Comparison of ENCODE assay signal across 22 cellular contexts in the genomic region with DNA sequence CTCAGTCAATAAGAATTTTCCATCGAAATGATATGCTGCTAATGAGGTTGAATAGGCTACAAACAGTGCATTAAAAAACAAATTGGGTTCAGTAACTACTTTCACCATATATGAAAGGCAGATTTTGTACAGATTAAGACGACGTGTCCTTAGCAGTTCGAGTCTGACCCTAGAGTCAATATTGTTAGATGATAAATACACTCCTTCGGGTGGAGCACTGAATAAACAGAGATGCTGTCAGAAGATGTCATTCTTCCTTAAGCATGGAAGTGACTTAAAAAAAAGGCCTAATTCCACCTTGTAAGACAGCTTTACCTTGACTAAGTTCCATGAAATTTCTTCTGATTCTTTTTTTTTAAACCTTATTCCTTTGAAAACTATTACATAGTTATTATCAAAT. TPM values are rescaled to one million over a fixed set of nuclear protein-coding genes. Genes with fewer than 3 reads are reported as not detected.
DNase-seq lines count a peak whose midpoint lies in the region; ATAC-seq and TF ChIP-seq lines count a peak whose summit lies in the region.
"Had no signal": no experiment of that assay in that cellular context is flagged by ENCODE, and none has a peak within 500 bp of the region (broad histone marks: within the 10 kb centered on the region; RNA-seq: fewer than 3 reads in every experiment).

No MANE protein-coding gene starts in this region.

- H3F3A ChIP-seq in PC-3 (ENCODE audit: low read length, unreplicated experiment) = peaks cover 15% of the 10 kb centered on the region

- no peaks in the 10 kb centered on the region for H3K36me3 Mint-ChIP-seq in type B pancreatic cell
- H3K36me3 Mint-ChIP-seq: T-cell had no signal

- H3K4me1 Mint-ChIP-seq in type B pancreatic cell (ENCODE audit: unreplicated experiment) = peaks cover 7% of the 10 kb centered on the region
- H3K4me1 Mint-ChIP-seq: T-cell had no signal

- 59% methylated on average over 5 of the region's 5 CpGs for WGBS in hepatocyte (ENCODE audit: low lambda C conversion rate, missing lambda C conversion rate)

- H3K4me2 ChIP-seq in PC-3 (ENCODE audit: low read length) = peak overlapping the region; percentile 75
- no peak overlapping the region for H3K4me2 ChIP-seq in hepatocyte

- no peaks in the 10 kb centered on the region for H3K9me3 ChIP-seq in PC-3 (ENCODE audit: low read length)
- no peaks in the 10 kb centered on the region for H3K9me3 ChIP-seq in hepatocyte (ENCODE audit: low read depth)

- H3K9me3 Mint-ChIP-seq in type B pancreatic cell = no peaks in the 10 kb centered on the region
- H3K9me3 Mint-ChIP-seq: T-cell had no signal

- H3K4me3 Mint-ChIP-seq in type B pancreatic cell = no peak overlapping the region
- H3K4me3 Mint-ChIP-seq: T-cell had no signal

- H3K9me2 ChIP-seq in PC-3 (replicated peaks; ENCODE audit: low read length) (no peaks in the 10 kb centered on the region), hepatocyte (replicated peaks; ENCODE audit: insufficient read depth) (no peaks in the 10 kb centered on the region)

- intact Hi-C loops in PC-3 (cut with micrococcal nuclease) = loop anchor here (5.0 kb wide), 1 partner anchor 747 kb away; no protein-coding TSS in a partner anchor

- POLR2A ChIA-PET in PC-3 (lab: Charles Lee; ENCODE audit: unreplicated experiment) = no interaction called here

- H3K4me1 ChIP-seq in PC-3 (ENCODE audit: insufficient read depth, low read length) (peaks cover 66% of the 10 kb centered on the region), hepatocyte (ENCODE audit: insufficient read depth) (peaks cover 16% of the 10 kb centered on the region)

- H3K36me3 ChIP-seq in PC-3 (ENCODE audit: low read depth, low read length) (no peaks in the 10 kb centered on the region), hepatocyte (replicated peaks; ENCODE audit: insufficient read depth, low read depth) (no peaks in the 10 kb centered on the region)

- H3K27ac Mint-ChIP-seq in type B pancreatic cell = peak overlapping the region; percentile 62
- H3K27ac Mint-ChIP-seq: T-cell had no signal

- peak overlapping the region; percentile 27; the same call in 1 of the 2 replicates for H3K4me3 ChIP-seq in PC-3 (ENCODE audit: low read length)
- no peak overlapping the region for H3K4me3 ChIP-seq in hepatocyte
- H3K4me3 ChIP-seq: GM12878, GM23248 had no signal

- peak overlapping the region; percentile 77 for H3K9ac ChIP-seq in PC-3 (ENCODE audit: low read length)
- H3K9ac ChIP-seq: GM23248 had no signal

- H4K20me1 ChIP-seq in PC-3 (ENCODE audit: low read length) (no peaks in the 10 kb centered on the region), hepatocyte (ENCODE audit: insufficient read depth, poor library complexity, severe bottlenecking) (no peaks in the 10 kb centered on the region)

- H2AFZ ChIP-seq in PC-3 (ENCODE audit: low read length) (peak overlapping the region; percentile 15), hepatocyte (no peak overlapping the region)
- H2AFZ ChIP-seq: GM23248 had no signal

- H3K27me3 ChIP-seq in PC-3 (ENCODE audit: low read length) (no peaks in the 10 kb centered on the region), hepatocyte (no peaks in the 10 kb centered on the region)

- CTCF ChIA-PET in PC-3 (lab: Charles Lee) = interaction anchor here (1.2 kb wide), 1 partner anchor 36 kb away, joined by 3 read pairs; no protein-coding TSS in a partner anchor

- no TSS peak for BruUV-seq in PC-3 (replicated peaks; lab: Mats Ljungman, UMichigan)

- H3K79me2 ChIP-seq in PC-3 (ENCODE audit: low read length) (no peaks in the 10 kb centered on the region), hepatocyte (no peaks in the 10 kb centered on the region)

- peak; percentile 60 for ATAC-seq in PC-3
- ATAC-seq in HG02970 (IDR thresholded peaks at IDR 0.05; ENCODE audit: low FRiP score, unreplicated experiment) = no peak
- no peak for ATAC-seq in HG03280 (IDR thresholded peaks at IDR 0.05; ENCODE audit: unreplicated experiment)
- ATAC-seq: GM12878, SK-N-SH treated with all-trans-retinoic acid at 6 μM for 48 hours, T-cell had no signal

- TF ChIP-seq CTCF in PC-3 (conservative IDR thresholded peaks at IDR 0.05; ENCODE audit: low read depth, low read length) (no peak), hepatocyte (IDR thresholded peaks at IDR 0.05; ENCODE audit: poor library complexity) (no peak), type B pancreatic cell (conservative IDR thresholded peaks at IDR 0.05) (no peak)

- peak; percentile 16 for DNase-seq in DMS53 treated with DMSO at 0.1 percent for 48 hours (lab: John Stamatoyannopoulos, UW; ENCODE audit: unreplicated experiment)
- peak; percentile 76 for DNase-seq in PC-3
- no peak for DNase-seq in hepatocyte (ENCODE audit: low spot score)
- no peak for DNase-seq in type B pancreatic cell (ENCODE audit: extremely low spot score, unreplicated experiment)
- DNase-seq in activated CD4-positive, alpha-beta T cell treated with anti-CD3 and anti-CD28 coated beads, Interleukin-2, amount 50 U/mL, for 1 hour = no peak
- DNase-seq: DMS153, EL, GM23248, HCEC 1CT, KBM-7, NCI-H1417 treated with DMSO at 0.1 percent for 48 hours, NCI-H1930, NCI-H2171, NCI-H82, OCI-M1, SIG-M5, T-cell had no signal

- H3K27ac ChIP-seq in PC-3 (ENCODE audit: low read length) (peak overlapping the region; percentile 96), hepatocyte (peak overlapping the region; percentile 88)
- H3K27ac ChIP-seq: GM23248, RWPE1 had no signal

- no peaks in the 10 kb centered on the region for H3K27me3 Mint-ChIP-seq in type B pancreatic cell

RNA-seq across cellular contexts. Expression of a gene that starts 5.8 kb away (rescaled TPM):
- total RNA-seq in PC-3 (2014; rRNA removed) (72.2 and 140 TPM in 2 replicates), hepatocyte (117 and 178 TPM in 2 replicates), type B pancreatic cell (ENCODE audit: low replicate concordance) (116 and 179 TPM in 2 replicates)
- polyA plus RNA-seq in hepatocyte = 173 and 183 TPM in 2 replicates
- total RNA-seq: GM23248 had no signal
- polyA plus RNA-seq: GM12878, GM23248 had no signal

RNA-seq across cellular contexts. Expression of a gene that starts 57.0 kb away (rescaled TPM):
- total RNA-seq in PC-3 (2014; rRNA removed) = 27.6 and 34.9 TPM in 2 replicates
- 173 and 196 TPM in 2 replicates for total RNA-seq in hepatocyte
- 157 and 164 TPM in 2 replicates for polyA plus RNA-seq in hepatocyte
- 65.1 and 99.5 TPM in 2 replicates for total RNA-seq in type B pancreatic cell (ENCODE audit: low replicate concordance)

Comparison
In these comparisons a context has a peak if more than half of its experiments do, and no peak if none do; other contexts are left out.
1. DNase-seq: peak in DMS53 treated with DMSO at 0.1 percent for 48 hours (single experiment) and PC-3 (single experiment); none in hepatocyte (single experiment), type B pancreatic cell (single experiment) and activated CD4-positive, alpha-beta T cell treated with anti-CD3 and anti-CD28 coated beads, Interleukin-2, amount 50 U/mL, for 1 hour (single experiment).